In the genomic region with DNA sequence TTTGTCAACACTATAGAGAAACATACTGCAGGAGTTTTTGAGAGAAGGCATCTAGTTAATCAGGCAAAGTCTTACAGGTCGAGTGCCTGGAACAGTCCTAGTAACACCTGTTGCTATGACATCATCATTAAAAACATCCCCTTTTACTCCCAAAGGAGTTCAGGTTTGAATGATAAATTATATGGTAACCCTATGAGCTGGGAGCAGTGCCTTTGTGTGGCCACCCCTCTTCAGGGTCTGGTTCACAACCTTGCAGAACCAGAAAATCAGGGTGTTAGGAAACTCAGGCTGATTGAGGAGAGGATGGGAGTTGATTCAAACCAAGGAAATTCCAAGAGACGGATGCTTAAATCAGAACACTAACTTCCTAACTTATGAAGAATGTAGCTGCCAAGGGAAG, we compare ENCODE assay signal across 12 cellular contexts.
"Had no signal": no experiment of that assay in that cellular context is flagged by ENCODE, and none has a peak within 500 bp of the region (broad histone marks: within the 10 kb centered on the region; RNA-seq: fewer than 3 reads in every experiment).

No MANE protein-coding gene starts in this region.

- H3K9me3 ChIP-seq: left ventricle myocardium inferior, mucosa of descending colon, pancreas, thoracic aorta had no signal

- H3K27ac ChIP-seq: left ventricle myocardium inferior, pancreas, thoracic aorta, WERI-Rb-1 had no signal

- H3K36me3 ChIP-seq: pancreas, thoracic aorta, WERI-Rb-1 had no signal

- H3K4me3 ChIP-seq: left ventricle myocardium inferior, mucosa of descending colon, pancreas, thoracic aorta had no signal

- H3K27me3 ChIP-seq: pancreas had no signal

- DNase-seq: activated CD4-positive, alpha-beta T cell treated with anti-CD3 and anti-CD28 coated beads, Interleukin-2, amount 50 U/mL, for 48 hours; activated naive CD4-positive, alpha-beta T cell treated with anti-CD3 and anti-CD28 coated beads, Interleukin-2, amount 10 ng/mL, durations not matched to agents 7 days and 5 days; activated T-cell treated with anti-CD3 and anti-CD28 coated beads, Interleukin-2, amount 50 U/mL, for 1 hour; islet precursor cell; left ventricle myocardium inferior; mucosa of descending colon; naive thymus-derived CD4-positive, alpha-beta T cell; pancreas; stimulated activated CD4-positive, alpha-beta T cell treated with anti-CD3 and anti-CD28 coated beads, Interleukin-1b, Interleukin-23, amount 100 ng/mL, for 48 hours; T-helper 17 cell; WERI-Rb-1 had no signal

- ATAC-seq: mucosa of descending colon; naive thymus-derived CD4-positive, alpha-beta T cell; pancreas; T-helper 17 cell had no signal
